In the genomic region with DNA sequence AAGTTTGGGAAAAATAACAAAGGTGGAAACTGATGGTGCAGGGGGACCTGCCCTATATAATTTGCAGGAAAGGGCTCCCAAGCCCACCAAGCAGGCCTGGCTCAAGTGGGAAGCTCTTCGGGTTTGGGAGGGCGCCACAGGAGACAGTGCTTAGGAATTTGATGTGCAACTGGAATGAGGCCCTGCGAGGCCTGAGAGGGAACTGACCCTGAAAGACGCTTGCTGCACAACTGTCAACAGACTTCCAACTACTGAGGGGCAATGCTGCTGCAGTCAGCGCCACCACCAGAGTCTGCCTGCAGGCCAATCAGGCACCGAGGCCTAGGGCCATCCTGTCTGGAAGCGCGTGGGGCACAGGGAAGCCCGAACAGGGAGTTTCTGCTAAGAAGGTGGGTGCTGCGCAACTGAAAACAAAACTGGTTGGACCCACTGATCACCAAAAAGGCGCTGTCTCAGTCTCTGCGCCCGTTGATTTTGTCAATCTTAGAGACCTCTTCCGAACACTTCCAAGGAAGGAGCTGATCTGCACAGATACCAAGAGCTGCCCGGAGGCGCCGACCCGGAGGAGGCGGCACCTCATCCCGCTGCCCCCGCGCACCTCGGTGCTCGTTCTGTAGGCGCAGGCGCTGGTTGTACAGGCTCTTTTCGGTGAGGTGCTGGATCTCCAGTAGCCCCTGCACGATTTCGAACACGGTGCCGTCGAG, we compare ENCODE assay signal across 8 cellular contexts. TPM values are rescaled to one million over a fixed set of nuclear protein-coding genes. Genes with fewer than 3 reads are reported as not detected.
A peak's percentile ranks its signal among the peaks of the same experiment; 100 is the strongest.
DNase-seq lines count a peak whose midpoint lies in the region; ATAC-seq and TF ChIP-seq lines count a peak whose summit lies in the region.

No MANE protein-coding gene starts in this region.

- peaks cover 0 to 55% (median 31%) of the 10 kb centered on the region in 12 donors for H3K4me1 ChIP-seq in heart left ventricle

- intact Hi-C loops in heart left ventricle (cut with DNase I) (no loop called here), posterior vena cava (cut with DNase I) (no loop called here)

- peaks cover 0 to 9% (median 3%) of the 10 kb centered on the region in 9 donors for H3K36me3 ChIP-seq in heart left ventricle

- H3K27me3 ChIP-seq in heart left ventricle = no peaks in the 10 kb centered on the region

- no peak for TF ChIP-seq POLR2A in heart left ventricle (IDR thresholded peaks at IDR 0.05)

- no peaks in the 10 kb centered on the region for H3K9me3 ChIP-seq in heart left ventricle

- H3K4me3 ChIP-seq in heart left ventricle = peak overlapping the region; percentile 61 to 100 (median 92)

- H3K4me3 Mint-ChIP-seq in activated CD8-positive, alpha-beta T cell treated with anti-CD3 and anti-CD28 coated beads, Interleukin-2, amount 10 ng/mL, durations not matched to agents 7 days and 5 days = peak overlapping the region; percentile 94

- CTCF ChIA-PET in activated CD8-positive, alpha-beta T cell treated with anti-CD3 and anti-CD28 coated beads, Interleukin-2, amount 10 ng/mL, durations not matched to agents 7 days and 5 days (lab: Charles Lee) = interaction anchor here (1.0 to 1.6 kb wide), 5 partner anchors 75 to 298 kb away, joined by 3 to 6 read pairs (median 3); a partner anchor contains a TSS

- peaks cover 5% of the 10 kb centered on the region for H3K36me3 Mint-ChIP-seq in activated CD8-positive, alpha-beta T cell treated with anti-CD3 and anti-CD28 coated beads, Interleukin-2, amount 10 ng/mL, durations not matched to agents 7 days and 5 days (ENCODE audit: low read depth)

- DNase-seq in stimulated activated CD4-positive, alpha-beta T cell treated with anti-CD3 and anti-CD28 coated beads, Interleukin-4, amount 100 ng/mL, for 1 hour = peak; percentile 21
- DNase-seq in stimulated activated CD4-positive, alpha-beta T cell treated with anti-CD3 and anti-CD28 coated beads, Interleukin-2, amount 100 ng/mL, for 48 hours = no peak
- no peak for DNase-seq in activated CD8-positive, alpha-beta T cell treated with anti-CD3 and anti-CD28 coated beads, Interleukin-2, amount 10 ng/mL, durations not matched to agents 7 days and 5 days
- DNase-seq in heart left ventricle = no peak
- DNase-seq in posterior vena cava (ENCODE audit: low spot score) = peak; percentile 77
- DNase-seq in foreskin melanocyte = no peak

- H3K9me3 Mint-ChIP-seq in activated CD8-positive, alpha-beta T cell treated with anti-CD3 and anti-CD28 coated beads, Interleukin-2, amount 10 ng/mL, durations not matched to agents 7 days and 5 days (ENCODE audit: insufficient read depth) = no peaks in the 10 kb centered on the region

- no peak for TF ChIP-seq CTCF in heart left ventricle (IDR thresholded peaks at IDR 0.05)

- peak overlapping the region; percentile 60 for H3K27ac Mint-ChIP-seq in activated CD8-positive, alpha-beta T cell treated with anti-CD3 and anti-CD28 coated beads, Interleukin-2, amount 10 ng/mL, durations not matched to agents 7 days and 5 days

- peak overlapping the region; percentile 4 to 99 (median 88) for H3K27ac ChIP-seq in heart left ventricle

- POLR2A ChIA-PET in activated CD8-positive, alpha-beta T cell treated with anti-CD3 and anti-CD28 coated beads, Interleukin-2, amount 10 ng/mL, durations not matched to agents 7 days and 5 days (lab: Charles Lee) = interaction anchor here (1.0 to 1.2 kb wide), 3 partner anchors 27 to 76 kb away, joined by 3 to 4 read pairs (median 3); no protein-coding TSS in a partner anchor

- peaks cover 53% of the 10 kb centered on the region for H3K4me1 Mint-ChIP-seq in activated CD8-positive, alpha-beta T cell treated with anti-CD3 and anti-CD28 coated beads, Interleukin-2, amount 10 ng/mL, durations not matched to agents 7 days and 5 days (ENCODE audit: low read depth)

- ATAC-seq in HG03521 (IDR thresholded peaks at IDR 0.05; ENCODE audit: unreplicated experiment) (peak; percentile 2), heart left ventricle (peak in 1 of 4 donors; percentile 2), GM19395 (IDR thresholded peaks at IDR 0.05; ENCODE audit: unreplicated experiment) (no peak)
- ATAC-seq in activated CD8-positive, alpha-beta T cell treated with anti-CD3 and anti-CD28 coated beads, Interleukin-2, amount 10 ng/mL, durations not matched to agents 7 days and 5 days = peak; percentile 2

- no peaks in the 10 kb centered on the region for H3K27me3 Mint-ChIP-seq in activated CD8-positive, alpha-beta T cell treated with anti-CD3 and anti-CD28 coated beads, Interleukin-2, amount 10 ng/mL, durations not matched to agents 7 days and 5 days (ENCODE audit: low read depth)

- WGBS in heart left ventricle, 4 donors = 3 to 4% (median 3%) methylated on average over 31 to 32 of the region's 32 CpGs

RNA-seq across cellular contexts. Expression of a gene that starts 0.7 kb away (rescaled TPM):
- total RNA-seq in activated CD8-positive, alpha-beta T cell treated with anti-CD3 and anti-CD28 coated beads, Interleukin-2, amount 10 ng/mL, durations not matched to agents 7 days and 5 days = 10 to 100 TPM; 50.4 to 56.3 TPM
- total RNA-seq in heart left ventricle = 100 to 1,000 TPM in 1 of 9 donors, 10 to 100 TPM in 8; 31.8 to 101 (median 39.2) TPM
- polyA plus RNA-seq in heart left ventricle = 10 to 100 TPM; 48.4 to 83.7 TPM
- 10 to 100 TPM; 25.7 to 27.1 TPM for total RNA-seq in posterior vena cava

RNA-seq across cellular contexts. Expression of a gene that starts 51.1 kb away (rescaled TPM):
- total RNA-seq in activated CD8-positive, alpha-beta T cell treated with anti-CD3 and anti-CD28 coated beads, Interleukin-2, amount 10 ng/mL, durations not matched to agents 7 days and 5 days = 1 to 10 TPM; 3.7 to 3.8 TPM
- total RNA-seq in heart left ventricle = 1 to 10 TPM in 7 of 9 donors, under 1 TPM in 2; 0.53 to 2.6 (median 1.4) TPM
- polyA plus RNA-seq in heart left ventricle = 1 to 10 TPM; 1.3 to 1.8 TPM
- total RNA-seq in posterior vena cava = under 1 TPM; 0.19 to 0.76 TPM

Comparison
In these comparisons a context has a peak if more than half of its experiments do, and no peak if none do; other contexts are left out.
1. DNase-seq: peak in stimulated activated CD4-positive, alpha-beta T cell treated with anti-CD3 and anti-CD28 coated beads, Interleukin-4, amount 100 ng/mL, for 1 hour (single experiment) and posterior vena cava (single experiment); none in stimulated activated CD4-positive, alpha-beta T cell treated with anti-CD3 and anti-CD28 coated beads, Interleukin-2, amount 100 ng/mL, for 48 hours (0 of 2), activated CD8-positive, alpha-beta T cell treated with anti-CD3 and anti-CD28 coated beads, Interleukin-2, amount 10 ng/mL, durations not matched to agents 7 days and 5 days (single experiment), heart left ventricle (0 of 5) and foreskin melanocyte (single experiment).